In the genomic region with DNA sequence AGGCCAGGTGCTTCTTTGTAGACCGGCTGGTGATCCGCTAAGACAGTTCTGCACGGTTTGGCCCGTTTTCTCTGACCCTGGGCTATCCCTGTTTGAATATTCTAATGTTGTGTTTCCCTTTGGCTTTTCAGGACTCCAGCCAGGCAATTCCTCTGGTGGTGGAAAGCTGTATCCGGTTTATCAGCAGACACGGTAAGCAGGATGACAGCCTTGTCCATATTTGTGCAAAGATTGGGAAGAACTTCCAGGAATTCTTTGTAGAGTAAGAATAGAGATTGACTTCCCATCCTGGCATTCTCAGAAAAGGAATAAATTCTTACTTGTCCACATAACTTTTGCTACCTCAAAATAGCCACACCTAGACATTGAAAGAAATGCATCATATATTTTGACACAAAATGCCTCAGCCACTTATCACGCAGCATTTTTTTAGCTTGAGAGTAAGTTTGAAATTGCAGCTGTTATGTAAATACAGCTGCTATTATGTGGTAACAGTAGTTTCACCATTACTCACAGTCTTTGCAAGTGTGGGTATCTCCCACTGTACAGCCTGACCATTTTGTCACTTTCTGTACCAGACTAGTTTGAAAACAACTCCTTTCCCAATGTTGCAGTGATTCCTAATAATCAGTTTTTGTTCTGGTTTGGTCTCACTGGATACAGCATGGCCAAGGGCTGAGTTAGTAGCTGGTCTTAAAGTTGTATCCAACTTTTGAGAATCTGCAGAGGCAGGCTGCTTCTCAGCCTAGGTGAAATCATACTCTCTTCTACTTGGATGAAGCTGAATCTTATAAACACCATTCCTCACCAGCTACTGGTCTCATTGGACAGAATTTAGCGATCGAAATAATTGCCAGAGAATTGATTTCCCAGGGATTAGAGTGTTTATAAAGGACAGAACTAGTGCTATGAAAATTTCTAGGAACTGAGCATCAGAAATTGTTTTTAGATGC, we compare ENCODE assay signal across 8 cellular contexts. TPM values are rescaled to one million over a fixed set of nuclear protein-coding genes. Genes with fewer than 3 reads are reported as not detected.
DNase-seq lines count a peak whose midpoint lies in the region; ATAC-seq, FAIRE-seq and TF ChIP-seq lines count a peak whose summit lies in the region.

No MANE protein-coding gene starts in this region.

- in situ Hi-C loops in transverse colon (cut with MboI; ENCODE audit: low pct_ligation_motif_present in 1 of 4, low pct_unique_long_range_greater_than_20kb in 1 of 4, low sequenced_read_pairs in 3 of 4), result no loop called here

- CTCF ChIA-PET in endothelial cell of umbilical vein (lab: Charles Lee), result interaction anchor here (0.8 to 1.8 kb wide), 6 partner anchors 10 to 40 kb away, joined by 3 to 7 read pairs (median 5); partner anchors contain the start of gene IKBKE

- H2AFZ ChIP-seq in endothelial cell of umbilical vein (ENCODE audit: low read depth, low read length), result no peak overlapping the region

- TF ChIP-seq CTCF in endothelial cell of umbilical vein (IDR thresholded peaks at IDR 0.05; ENCODE audit: extremely low read depth in 1 of 2, insufficient read depth in 1 of 2, low read depth in 1 of 2, low read length in 2 of 2), result peak in 1 of 2 donors; percentile 1
- TF ChIP-seq CTCF in transverse colon (IDR thresholded peaks at IDR 0.05), result peak in 1 of 5 experiments; percentile 12
- no peak for TF ChIP-seq CTCF in suprapubic skin (IDR thresholded peaks at IDR 0.05)

- H3K9me3 ChIP-seq in endothelial cell of umbilical vein (replicated peaks; ENCODE audit: control insufficient read depth, insufficient read depth, low read length), result no peaks in the 10 kb centered on the region
- H3K9me3 ChIP-seq in transverse colon, result no peaks in the 10 kb centered on the region
- no peaks in the 10 kb centered on the region for H3K9me3 ChIP-seq in suprapubic skin

- no peaks in the 10 kb centered on the region for H3K9me1 ChIP-seq in endothelial cell of umbilical vein (replicated peaks; ENCODE audit: control insufficient read depth, extremely low read depth, insufficient read depth, low read length)

- ATAC-seq in GM19043 (IDR thresholded peaks at IDR 0.05; ENCODE audit: low read depth, unreplicated experiment), result peak; percentile 99
- ATAC-seq in HG03159 (IDR thresholded peaks at IDR 0.05; ENCODE audit: unreplicated experiment), result peak; percentile 95

- BruUV-seq in endothelial cell of umbilical vein (replicated peaks; lab: Mats Ljungman, UMichigan), result TSS peak; percentile 78

- H3K9ac ChIP-seq in endothelial cell of umbilical vein (replicated peaks; ENCODE audit: extremely low read depth, insufficient read depth, low read length), result peak overlapping the region; percentile 61

- H3K27me3 ChIP-seq in endothelial cell of umbilical vein (ENCODE audit: control insufficient read depth in 2 of 2, insufficient read depth in 2 of 2, low read length in 2 of 2), result no peaks in the 10 kb centered on the region
- H3K27me3 ChIP-seq in transverse colon, result no peaks in the 10 kb centered on the region
- no peaks in the 10 kb centered on the region for H3K27me3 ChIP-seq in suprapubic skin

- H3K27ac ChIP-seq in endothelial cell of umbilical vein (ENCODE audit: insufficient read depth, low read depth, low read length) (peak overlapping the region; percentile 75), transverse colon (peak overlapping the region in 3 of 4 donors; percentile 6 to 44 (median 12)), suprapubic skin (no peak overlapping the region)

- H3K79me2 ChIP-seq in endothelial cell of umbilical vein (ENCODE audit: control insufficient read depth, insufficient read depth, low read length), result no peaks in the 10 kb centered on the region

- DNase-seq in AG08396 (ENCODE audit: low spot score), result peak; percentile 61
- peak; percentile 89 for DNase-seq in endothelial cell of umbilical vein (ENCODE audit: low read depth, low spot score)
- no peak for DNase-seq in transverse colon
- DNase-seq in NCI-H345 (lab: John Stamatoyannopoulos, UW), result no peak
- DNase-seq in suprapubic skin (ENCODE audit: low spot score in 2 of 2), result no peak
- DNase-seq in germinal center (ENCODE audit: low spot score), result no peak

- POLR2A ChIA-PET in endothelial cell of umbilical vein (lab: Charles Lee), result no interaction called here

- intact Hi-C loops in endothelial cell of umbilical vein (cut with micrococcal nuclease), result no loop called here
- intact Hi-C loops in transverse colon (cut with DNase I; ENCODE audit: low total_unique reads), result no loop called here

- H3K4me1 ChIP-seq in endothelial cell of umbilical vein (ENCODE audit: control insufficient read depth, extremely low read depth, insufficient read depth, low read length) (peaks cover 26% of the 10 kb centered on the region), transverse colon (peaks cover 0 to 7% (median 0%) of the 10 kb centered on the region in 4 donors), suprapubic skin (no peaks in the 10 kb centered on the region)

- TF ChIP-seq POLR2A in endothelial cell of umbilical vein (IDR thresholded peaks at IDR 0.05; ENCODE audit: low read depth, low read length) (peak; percentile 37), transverse colon (IDR thresholded peaks at IDR 0.05) (no peak), suprapubic skin (IDR thresholded peaks at IDR 0.05) (no peak)

- H3K4me2 ChIP-seq in endothelial cell of umbilical vein (ENCODE audit: insufficient read depth, low read length), result peak overlapping the region; percentile 47

- H3K36me3 ChIP-seq in endothelial cell of umbilical vein (ENCODE audit: control insufficient read depth in 2 of 2, extremely low read depth in 1 of 2, insufficient read depth in 2 of 2, low read length in 2 of 2) (peaks cover 5 to 14% of the 10 kb centered on the region in 2 experiments), transverse colon (no peaks in the 10 kb centered on the region), suprapubic skin (peaks cover 49% of the 10 kb centered on the region)

- no peaks in the 10 kb centered on the region for H4K20me1 ChIP-seq in endothelial cell of umbilical vein (replicated peaks; ENCODE audit: control insufficient read depth, extremely low read depth, insufficient read depth, low read length)

- FAIRE-seq in endothelial cell of umbilical vein (lab: Jason Lieb, UNC), result peak; percentile 95

- H3K4me3 ChIP-seq in endothelial cell of umbilical vein (replicated peaks in 1 of 3; ENCODE audit: insufficient read depth in 1 of 3, low read depth in 1 of 3, low read length in 3 of 3), result no peak overlapping the region
- no peak overlapping the region for H3K4me3 ChIP-seq in transverse colon
- H3K4me3 ChIP-seq in suprapubic skin, result no peak overlapping the region

- 47 to 58% methylated on average over 3 to 9 of the region's 9 CpGs for WGBS in transverse colon (ENCODE audit: low coverage in 1 of 2), 2 donors
- 66% methylated on average over 9 of the region's 9 CpGs for WGBS in suprapubic skin

- TF ChIP-seq EP300 in transverse colon (IDR thresholded peaks at IDR 0.05; ENCODE audit: low read depth) (no peak), suprapubic skin (IDR thresholded peaks at IDR 0.05) (no peak)

- dilution Hi-C loops in endothelial cell of umbilical vein (cut with MboI; ENCODE audit: extremely low pct_ligation_motif_present, low sequenced_read_pairs), result no loop called here

TF ChIP-seq in endothelial cell of umbilical vein, 7 proteins besides CTCF, POLR2A, EP300 and RAD21:
- TF ChIP-seq MYC (IDR thresholded peaks at IDR 0.05; ENCODE audit: low read depth, low read length), result no peak
- no peak for TF ChIP-seq GATA2 (IDR thresholded peaks at IDR 0.05; ENCODE audit: insufficient read depth, insufficient read length, low read depth, low read length)
- TF ChIP-seq FOS (IDR thresholded peaks at IDR 0.05; ENCODE audit: borderline replicate concordance, insufficient read depth, low read length), result no peak
- TF ChIP-seq, protein P1, sequence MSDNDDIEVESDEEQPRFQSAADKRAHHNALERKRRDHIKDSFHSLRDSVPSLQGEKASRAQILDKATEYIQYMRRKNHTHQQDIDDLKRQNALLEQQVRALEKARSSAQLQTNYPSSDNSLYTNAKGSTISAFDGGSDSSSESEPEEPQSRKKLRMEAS (IDR thresholded peaks at IDR 0.05; ENCODE audit: insufficient read depth, insufficient read length), result no peak
- TF ChIP-seq POLR2AphosphoS5 (IDR thresholded peaks at IDR 0.05; ENCODE audit: insufficient read depth, low read depth, low read length), result peak; percentile 17
- TF ChIP-seq EZH2 (IDR thresholded peaks at IDR 0.05; ENCODE audit: borderline replicate concordance, low read depth, low read length, severe bottlenecking), result no peak
- TF ChIP-seq JUN (IDR thresholded peaks at IDR 0.05; ENCODE audit: borderline replicate concordance, insufficient read depth, insufficient read length, low read depth), result no peak
TF ChIP-seq in endothelial cell of umbilical vein: peak in this region for 1.

RNA-seq across cellular contexts. Expression of gene IKBKE, which starts 40.0 kb away (rescaled TPM):
- 16.2 and 20.7 TPM in 2 replicates for total RNA-seq in endothelial cell of umbilical vein
- 17.8 and 17.9 TPM in 2 replicates for polyA plus RNA-seq in endothelial cell of umbilical vein
- polyA plus RNA-seq in endothelial cell of umbilical vein (2011; cell fraction: cytosol; rRNA removed), result 16.1 and 18.1 TPM in 2 replicates
- polyA plus RNA-seq in endothelial cell of umbilical vein (2011; cell fraction: nucleus; rRNA removed), result 45.7 and 46.0 TPM in 2 replicates
- polyA plus RNA-seq in endothelial cell of umbilical vein (2012), result 18.6 and 18.9 TPM in 2 replicates
- 26.2 and 29.4 TPM in 2 replicates for polyA minus RNA-seq in endothelial cell of umbilical vein
- 6.2 TPM for polyA minus RNA-seq in endothelial cell of umbilical vein (2011; cell fraction: cytosol; rRNA and poly(A)+ RNA removed)
- 25.1 and 26.3 TPM in 2 replicates for polyA minus RNA-seq in endothelial cell of umbilical vein (2011; cell fraction: nucleus; rRNA and poly(A)+ RNA removed)
- 10 to 100 TPM; 13.8 to 77.4 (median 17.8) TPM for total RNA-seq in transverse colon
- 10 to 100 TPM in 3 of 4 donors, 1 to 10 TPM in 1; 5.7 to 27.0 (median 17.4) TPM for total RNA-seq in suprapubic skin

Comparison
In these comparisons a context has a peak if more than half of its experiments do, and no peak if none do; other contexts are left out.
1. DNase-seq: peak in AG08396 (single experiment) and endothelial cell of umbilical vein (single experiment); none in transverse colon (single experiment), NCI-H345 (single experiment), suprapubic skin (0 of 2) and germinal center (single experiment).